In the genomic region with DNA sequence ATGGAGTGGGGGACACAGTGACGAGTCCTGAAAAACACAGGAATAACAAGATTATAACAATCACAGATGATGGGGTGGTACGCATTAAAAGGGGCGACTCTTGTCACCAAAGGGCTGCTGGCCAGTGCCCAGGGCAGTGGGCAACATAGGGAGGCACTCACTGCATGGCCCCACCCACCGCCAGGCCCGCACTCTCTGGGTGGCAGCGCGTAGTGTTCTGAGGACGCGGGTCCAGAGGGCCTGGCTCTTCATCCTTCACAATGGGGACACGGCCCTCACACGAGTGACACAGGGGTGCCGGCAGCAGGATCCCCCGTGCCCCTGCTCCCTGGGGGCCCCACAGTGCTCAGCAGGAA, we compare ENCODE assay signal across 18 cellular contexts. TPM values are rescaled to one million over a fixed set of nuclear protein-coding genes. Genes with fewer than 3 reads are reported as not detected.
"Had no signal": no experiment of that assay in that cellular context is flagged by ENCODE, and none has a peak within 500 bp of the region (broad histone marks: within the 10 kb centered on the region; RNA-seq: fewer than 3 reads in every experiment).

No MANE protein-coding gene starts in this region.

RNA-seq across cellular contexts. Expression of a gene that starts 58.4 kb away (rescaled TPM):
- total RNA-seq: activated CD8-positive, alpha-beta memory T cell treated with anti-CD3 and anti-CD28 coated beads for 36 hours; activated CD8-positive, alpha-beta memory T cell treated with anti-CD3 and anti-CD28 coated beads, Interleukin-2, amount 10 ng/mL, durations not matched to agents 7 days and 5 days; activated CD8-positive, alpha-beta T cell treated with anti-CD3 and anti-CD28 coated beads, Interleukin-2, amount 10 ng/mL, durations not matched to agents 7 days and 5 days; activated naive CD4-positive, alpha-beta T cell treated with anti-CD3 and anti-CD28 coated beads for 36 hours; activated naive CD8-positive, alpha-beta T cell treated with anti-CD3 and anti-CD28 coated beads for 36 hours; activated T-helper 1 cell treated with anti-CD3 and anti-CD28 coated beads, Interleukin-12 subunit alpha, Interleukin-12 subunit beta, Interleukin-2, Interleukin-4 antibody, amounts not matched to agents 30 ng/mL and 10 ng/mL and 1 ng/mL, durations not matched to agents 14 hours and 24 hours and 36 hours; activated T-helper 2 cell treated with anti-CD3 and anti-CD28 coated beads, Interferon-gamma antibody, Interleukin-2, Interleukin-4, amounts not matched to agents 10 μg/mL and 5 μg/mL and 100 μg/mL, durations not matched to agents 14 hours and 24 hours and 36 hours; adrenal gland; aorta; body of pancreas; dermis microvascular lymphatic vessel endothelial cell; endothelial cell of umbilical vein; esophagus squamous epithelium; fibroblast of lung; fibroblast of villous mesenchyme; gastroesophageal sphincter; glomerular endothelial cell; T-helper 1 cell treated with Interleukin-12 subunit alpha and Interleukin-12 subunit beta and Interleukin-4 antibody, amounts not matched to agents 30 ng/mL and 1 ng/mL, for 36 hours had no signal
- polyA plus RNA-seq: endothelial cell of umbilical vein, fibroblast of lung had no signal
